Comparison of ENCODE assay signal across 21 cellular contexts in genomic region chr6:51028271-51028670, GRCh38.
DNase-seq lines count a peak whose midpoint lies in the region; ATAC-seq and FAIRE-seq lines count a peak whose summit lies in the region.
"Had no signal": no experiment of that assay in that cellular context is flagged by ENCODE, and none has a peak within 500 bp of the region (broad histone marks: within the 10 kb centered on the region; RNA-seq: fewer than 3 reads in every experiment).

No MANE protein-coding gene starts in this region.

- DNase-seq in GM03348 (ENCODE audit: low spot score) (peak; percentile 35), RCC 7860 (ENCODE audit: low spot score) (peak; percentile 73), dermis blood vessel endothelial cell (peak; percentile 29), renal cortical epithelial cell (ENCODE audit: low read depth) (peak; percentile 85), DMS79 treated with DMSO at 0.1 percent for 48 hours (lab: John Stamatoyannopoulos, UW) (no peak)
- DNase-seq: activated CD4-positive, alpha-beta memory T cell treated with anti-CD3 and anti-CD28 coated beads, Interleukin-2, amount 10 ng/mL, durations not matched to agents 7 days and 5 days; activated gamma-delta T cell treated with Interleukin-2 at 50 U/mL for 16 hours; effector CD8-positive, alpha-beta T cell; HCEC 1CT; IMR-90; MG63; NCI-H2171 treated with DMSO at 0.1 percent for 48 hours; nephron progenitor cell; stimulated activated CD4-positive, alpha-beta T cell treated with anti-CD3 and anti-CD28 coated beads, Interleukin-2, amount 100 ng/mL, for 24 hours; stimulated activated naive CD4-positive, alpha-beta T cell; T-helper 2 cell; thyroid gland had no signal

- peak; percentile 96 for FAIRE-seq in RCC 7860 (lab: Jason Lieb, UNC)

- ATAC-seq in HG02970 (IDR thresholded peaks at IDR 0.05; ENCODE audit: low FRiP score, unreplicated experiment) (no peak), HG02588 (IDR thresholded peaks at IDR 0.05; ENCODE audit: unreplicated experiment) (no peak)
- ATAC-seq: left lobe of liver, WTC11 had no signal
